8 cellular contexts compared by ENCODE assay signal in the genomic region with DNA sequence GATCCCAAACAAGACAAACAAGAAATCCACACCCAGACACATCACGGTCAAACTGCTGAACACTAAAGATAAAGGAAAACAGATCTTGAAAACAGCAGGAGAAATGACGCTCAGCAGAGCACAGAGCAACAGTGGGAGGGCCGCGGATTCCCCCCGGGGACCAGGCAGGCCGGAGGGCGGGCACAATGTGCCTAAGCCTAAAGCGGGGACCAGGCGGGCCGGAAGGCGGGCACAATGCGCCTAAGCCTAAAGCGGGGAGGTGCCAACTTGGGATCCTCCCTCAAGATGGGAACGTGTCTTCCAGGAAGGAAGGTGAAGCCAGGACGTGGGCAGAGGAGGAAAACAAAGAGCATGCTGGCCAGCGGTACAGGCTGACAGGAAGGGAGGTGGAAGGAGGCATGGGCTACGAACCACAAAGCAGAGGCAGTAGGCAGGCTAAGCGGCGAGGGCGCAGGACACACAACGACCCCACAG. TPM values are rescaled to one million over a fixed set of nuclear protein-coding genes. Genes with fewer than 3 reads are reported as not detected.
A peak's percentile ranks its signal among the peaks of the same experiment; 100 is the strongest.
DNase-seq lines count a peak whose midpoint lies in the region; TF ChIP-seq lines count a peak whose summit lies in the region.

No MANE protein-coding gene starts in this region.

- H3F3A ChIP-seq in GM23248 (ENCODE audit: insufficient read depth), result peaks cover 8% of the 10 kb centered on the region

- no peaks in the 10 kb centered on the region for H3K9me2 ChIP-seq in GM23248 (ENCODE audit: insufficient read depth)

- H3K27me3 Mint-ChIP-seq in endothelial cell (ENCODE audit: unreplicated experiment), result peaks cover 18% of the 10 kb centered on the region
- peaks cover 8% of the 10 kb centered on the region for H3K27me3 Mint-ChIP-seq in activated T-helper 2 cell treated with anti-CD3 and anti-CD28 coated beads, Interferon-gamma antibody, Interleukin-2, Interleukin-4, amounts not matched to agents 10 μg/mL and 5 μg/mL and 100 μg/mL, durations not matched to agents 14 hours and 24 hours and 36 hours (ENCODE audit: low read depth)

- no peaks in the 10 kb centered on the region for H3K9me3 Mint-ChIP-seq in endothelial cell (ENCODE audit: unreplicated experiment)
- no peaks in the 10 kb centered on the region for H3K9me3 Mint-ChIP-seq in activated T-helper 2 cell treated with anti-CD3 and anti-CD28 coated beads, Interferon-gamma antibody, Interleukin-2, Interleukin-4, amounts not matched to agents 10 μg/mL and 5 μg/mL and 100 μg/mL, durations not matched to agents 14 hours and 24 hours and 36 hours

- H3K9me3 ChIP-seq in GM23248 (ENCODE audit: low read depth) (no peaks in the 10 kb centered on the region), muscle layer of duodenum (ENCODE audit: control insufficient read depth in 1 of 2, low read length in 2 of 2) (no peaks in the 10 kb centered on the region)

- peaks cover 28% of the 10 kb centered on the region for H3K36me3 Mint-ChIP-seq in endothelial cell (ENCODE audit: low read depth, unreplicated experiment)
- H3K36me3 Mint-ChIP-seq in activated T-helper 2 cell treated with anti-CD3 and anti-CD28 coated beads, Interferon-gamma antibody, Interleukin-2, Interleukin-4, amounts not matched to agents 10 μg/mL and 5 μg/mL and 100 μg/mL, durations not matched to agents 14 hours and 24 hours and 36 hours (ENCODE audit: low read depth), result no peaks in the 10 kb centered on the region

- peak overlapping the region; percentile 37 for H3K4me3 Mint-ChIP-seq in endothelial cell (ENCODE audit: unreplicated experiment)
- H3K4me3 Mint-ChIP-seq in activated T-helper 2 cell treated with anti-CD3 and anti-CD28 coated beads, Interferon-gamma antibody, Interleukin-2, Interleukin-4, amounts not matched to agents 10 μg/mL and 5 μg/mL and 100 μg/mL, durations not matched to agents 14 hours and 24 hours and 36 hours (ENCODE audit: low read depth), result no peak overlapping the region

- H3K4me1 Mint-ChIP-seq in endothelial cell (ENCODE audit: unreplicated experiment), result peaks cover 27% of the 10 kb centered on the region
- H3K4me1 Mint-ChIP-seq in activated T-helper 2 cell treated with anti-CD3 and anti-CD28 coated beads, Interferon-gamma antibody, Interleukin-2, Interleukin-4, amounts not matched to agents 10 μg/mL and 5 μg/mL and 100 μg/mL, durations not matched to agents 14 hours and 24 hours and 36 hours (ENCODE audit: low read depth), result peaks cover 9% of the 10 kb centered on the region

- H3K79me2 ChIP-seq in GM23248 (ENCODE audit: insufficient read depth), result peaks cover 100% of the 10 kb centered on the region

- H3K27me3 ChIP-seq in GM23248 (replicated peaks; ENCODE audit: insufficient read depth), result no peaks in the 10 kb centered on the region
- H3K27me3 ChIP-seq in muscle layer of duodenum (ENCODE audit: low read depth, low read length), result no peaks in the 10 kb centered on the region

- H3K4me1 ChIP-seq in GM23248 (ENCODE audit: insufficient read depth) (peaks cover 17% of the 10 kb centered on the region; the same call in 1 of the 2 replicates), muscle layer of duodenum (ENCODE audit: control insufficient read depth in 1 of 2, insufficient read depth in 2 of 2, low read length in 2 of 2) (peaks cover 3 to 64% of the 10 kb centered on the region in 2 donors)

- DNase-seq in GF-D8 (lab: John Stamatoyannopoulos, UW) (peak; percentile 33), GM23248 (peak; percentile 86), NCI-H524 (lab: John Stamatoyannopoulos, UW) (peak; percentile 37 to 77), endothelial cell (ENCODE audit: low spot score) (peak; percentile 43), T-helper 1 cell (no peak), SKM-1 (lab: John Stamatoyannopoulos, UW; ENCODE audit: unreplicated experiment) (no peak)
- DNase-seq in activated T-helper 2 cell treated with anti-CD3 and anti-CD28 coated beads, Interferon-gamma antibody, Interleukin-2, Interleukin-4, amounts not matched to agents 10 μg/mL and 5 μg/mL and 100 μg/mL, durations not matched to agents 14 hours and 24 hours and 36 hours (ENCODE audit: low spot score), result no peak

- peak overlapping the region; percentile 54 for H3K9ac ChIP-seq in GM23248

- peak overlapping the region; percentile 52 for H3K4me3 ChIP-seq in GM23248
- H3K4me3 ChIP-seq in muscle layer of duodenum (ENCODE audit: low read depth in 1 of 2, low read length in 2 of 2), result peak overlapping the region in 1 of 2 donors; percentile 9

- in situ Hi-C loops in GM23248 (cut with MboI), result no loop called here

- peak overlapping the region; percentile 69 for H3K4me2 ChIP-seq in GM23248 (ENCODE audit: unreplicated experiment)

- WGBS in GM23248 (ENCODE audit: low coverage in 1 of 2, low lambda C conversion rate in 2 of 2, missing lambda C conversion rate in 2 of 2), 2 experiments, result 8% methylated on average over 16 to 21 of the region's 21 CpGs

- H4K20me1 ChIP-seq in GM23248 (ENCODE audit: insufficient read depth), result no peaks in the 10 kb centered on the region

- intact Hi-C loops in activated T-helper 2 cell treated with anti-CD3 and anti-CD28 coated beads, Interferon-gamma antibody, Interleukin-2, Interleukin-4, amounts not matched to agents 10 μg/mL and 5 μg/mL and 100 μg/mL, durations not matched to agents 14 hours and 24 hours and 36 hours (cut with micrococcal nuclease), result no loop called here

- H3K36me3 ChIP-seq in GM23248 (ENCODE audit: low read depth) (no peaks in the 10 kb centered on the region), muscle layer of duodenum (ENCODE audit: control insufficient read depth in 1 of 2, insufficient read depth in 2 of 2, low read length in 2 of 2) (peaks cover 4% of the 10 kb centered on the region in 2 donors)

- H2AFZ ChIP-seq in GM23248, result peak overlapping the region; percentile 64

- peak overlapping the region; percentile 64 for H3K27ac Mint-ChIP-seq in endothelial cell (ENCODE audit: unreplicated experiment)
- H3K27ac Mint-ChIP-seq in activated T-helper 2 cell treated with anti-CD3 and anti-CD28 coated beads, Interferon-gamma antibody, Interleukin-2, Interleukin-4, amounts not matched to agents 10 μg/mL and 5 μg/mL and 100 μg/mL, durations not matched to agents 14 hours and 24 hours and 36 hours, result no peak overlapping the region

- no peak for TF ChIP-seq CTCF in endothelial cell (IDR thresholded peaks at IDR 0.05; ENCODE audit: unreplicated experiment)

- H3K27ac ChIP-seq in GM23248 (peak overlapping the region; percentile 68), muscle layer of duodenum (ENCODE audit: low read length) (peak overlapping the region; percentile 45)

RNA-seq across cellular contexts. Expression of gene CYFIP1, which starts 31.1 kb away (rescaled TPM):
- total RNA-seq in GM23248 (2014; rRNA removed; shearing (Covaris generic)), result 122 and 129 TPM in 2 replicates
- polyA plus RNA-seq in GM23248 (2016; fragmentation: Nextera tagmentation; extraction: Ambion mirVana), result 80.5 and 83.3 TPM in 2 replicates
- total RNA-seq in endothelial cell (ENCODE audit: unreplicated experiment), result 154 TPM
- 52.7 and 53.1 TPM in 2 replicates for total RNA-seq in activated T-helper 2 cell treated with anti-CD3 and anti-CD28 coated beads, Interferon-gamma antibody, Interleukin-2, Interleukin-4, amounts not matched to agents 10 μg/mL and 5 μg/mL and 100 μg/mL, durations not matched to agents 14 hours and 24 hours and 36 hours

Comparison
In these comparisons a context has a peak if more than half of its experiments do, and no peak if none do; other contexts are left out.
1. DNase-seq: peak in GF-D8 (single experiment), GM23248 (single experiment), NCI-H524 (2 of 2) and endothelial cell (single experiment); none in T-helper 1 cell (0 of 5), activated T-helper 2 cell treated with anti-CD3 and anti-CD28 coated beads, Interferon-gamma antibody, Interleukin-2, Interleukin-4, amounts not matched to agents 10 μg/mL and 5 μg/mL and 100 μg/mL, durations not matched to agents 14 hours and 24 hours and 36 hours (single experiment) and SKM-1 (single experiment).